Comparison of ENCODE assay signal across 16 cellular contexts in the genomic region with DNA sequence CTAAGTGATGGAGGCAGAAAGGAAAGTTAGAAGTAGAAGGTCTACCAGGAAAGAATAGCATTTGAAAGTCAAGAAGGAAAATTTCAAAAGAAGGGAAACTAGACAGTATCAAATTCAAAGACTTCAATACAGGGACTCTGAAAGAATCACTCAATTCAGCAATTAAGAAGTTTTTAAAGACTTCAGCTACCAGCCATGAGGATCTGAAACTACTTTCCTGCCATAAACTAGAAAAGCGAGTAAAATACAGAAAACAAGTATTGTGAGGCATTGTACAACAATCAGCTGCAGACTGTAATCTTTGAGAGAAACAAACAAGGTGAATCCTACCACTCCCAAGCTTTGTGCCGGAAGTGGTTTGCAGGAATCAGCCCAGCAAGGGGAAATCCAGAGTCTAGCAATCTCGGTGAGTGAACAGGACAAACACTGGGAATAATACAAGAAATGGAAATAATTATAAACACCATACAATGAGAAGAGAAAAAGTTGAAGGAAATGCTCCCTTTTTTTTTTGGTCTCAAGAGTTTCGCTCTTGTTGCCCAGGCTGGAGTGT.
DNase-seq lines count a peak whose midpoint lies in the region; ATAC-seq, FAIRE-seq and TF ChIP-seq lines count a peak whose summit lies in the region.
"Had no signal": no experiment of that assay in that cellular context is flagged by ENCODE, and none has a peak within 500 bp of the region (broad histone marks: within the 10 kb centered on the region; RNA-seq: fewer than 3 reads in every experiment).

No MANE protein-coding gene starts in this region.

- no peak overlapping the region for H3K27ac ChIP-seq in CD8-positive, alpha-beta T cell (ENCODE audit: low read depth, low read length)
- H3K27ac ChIP-seq in mucosa of rectum (ENCODE audit: low read depth in 2 of 2, low read length in 2 of 2) (peak overlapping the region; percentile 2 to 29), Peyer's patch (peak overlapping the region in 1 of 4 donors; percentile 4)
- H3K27ac ChIP-seq: BLaER1, KMS-11, SJCRH30 had no signal

- H3K27ac Mint-ChIP-seq in CD8-positive, alpha-beta T cell = peak overlapping the region; percentile 9

- POLR2A ChIA-PET in CD8-positive, alpha-beta T cell (lab: Charles Lee) = no interaction called here

- no peak for ATAC-seq in CD8-positive, alpha-beta T cell
- ATAC-seq in GM18517 (IDR thresholded peaks at IDR 0.05; ENCODE audit: unreplicated experiment) = no peak

- no peak for FAIRE-seq in bronchial epithelial cell (lab: Jason Lieb, UNC)
- FAIRE-seq: GM12892, urothelium cell line had no signal

- H3K27me3 Mint-ChIP-seq in CD8-positive, alpha-beta T cell (ENCODE audit: low read depth) = no peaks in the 10 kb centered on the region

- peaks cover 4% of the 10 kb centered on the region for H3K4me1 ChIP-seq in CD8-positive, alpha-beta T cell (ENCODE audit: insufficient read depth, low read length)
- H3K4me1 ChIP-seq in mucosa of rectum (ENCODE audit: control insufficient read depth in 2 of 2, insufficient read depth in 2 of 2, low read length in 2 of 2) = peaks cover 3 to 27% of the 10 kb centered on the region in 2 donors
- H3K4me1 ChIP-seq in Peyer's patch = peaks cover 0 to 15% (median 0%) of the 10 kb centered on the region in 4 donors

- TF ChIP-seq CTCF in CD8-positive, alpha-beta T cell (IDR thresholded peaks at IDR 0.05) = no peak
- no peak for TF ChIP-seq CTCF in bronchial epithelial cell (IDR thresholded peaks at IDR 0.05; ENCODE audit: insufficient read depth, low read length, severe bottlenecking)
- no peak for TF ChIP-seq CTCF in Peyer's patch (IDR thresholded peaks at IDR 0.05)

- DNase-seq in CD8-positive, alpha-beta T cell = no peak
- peak; percentile 50 for DNase-seq in HT-29 (ENCODE audit: low spot score)
- DNase-seq in bronchial epithelial cell (ENCODE audit: low read depth) = peak; percentile 79
- no peak for DNase-seq in stimulated activated naive CD4-positive, alpha-beta T cell treated with Interleukin-2 at 50 U/mL for 16 hours (lab: John Stamatoyannopoulos, UW)
- no peak for DNase-seq in Peyer's patch
- DNase-seq in LoVo (ENCODE audit: low spot score) = no peak
- DNase-seq: DND-41, immature natural killer cell, NCI-H2081, SJCRH30 had no signal

- intact Hi-C loops in CD8-positive, alpha-beta T cell (cut with DNase I, micrococcal nuclease) = loop anchor here in 1 of 2 experiments (10.0 kb wide), 2 partner anchors 329 to 469 kb away; no protein-coding TSS in a partner anchor

- H3K4me3 Mint-ChIP-seq in CD8-positive, alpha-beta T cell = no peak overlapping the region
- H3K4me3 Mint-ChIP-seq: immature natural killer cell had no signal

- no peaks in the 10 kb centered on the region for H3K9me3 ChIP-seq in CD8-positive, alpha-beta T cell (ENCODE audit: low read length)
- H3K9me3 ChIP-seq in mucosa of rectum (ENCODE audit: control insufficient read depth in 2 of 2, low read length in 2 of 2) = no peaks in the 10 kb centered on the region
- no peaks in the 10 kb centered on the region for H3K9me3 ChIP-seq in Peyer's patch
- H3K9me3 ChIP-seq: BLaER1, SJCRH30 had no signal

- peaks cover 6% of the 10 kb centered on the region for H3K36me3 Mint-ChIP-seq in CD8-positive, alpha-beta T cell

- no peak overlapping the region for H3K9ac ChIP-seq in mucosa of rectum (ENCODE audit: low read depth in 1 of 2, low read length in 2 of 2)
- H3K9ac ChIP-seq: BLaER1, KMS-11 had no signal

- H3K4me3 ChIP-seq in CD8-positive, alpha-beta T cell (ENCODE audit: low read depth, low read length) = no peak overlapping the region
- H3K4me3 ChIP-seq in bronchial epithelial cell (ENCODE audit: low read depth, low read length) (no peak overlapping the region), mucosa of rectum (ENCODE audit: low read length in 2 of 2) (no peak overlapping the region), Peyer's patch (no peak overlapping the region)
- H3K4me3 ChIP-seq: BLaER1, SJCRH30 had no signal

- H3K4me1 Mint-ChIP-seq in CD8-positive, alpha-beta T cell (ENCODE audit: low read depth) = peaks cover 26% of the 10 kb centered on the region

- no peak for TF ChIP-seq POLR2A in Peyer's patch (IDR thresholded peaks at IDR 0.05)

- no peaks in the 10 kb centered on the region for H3K36me3 ChIP-seq in CD8-positive, alpha-beta T cell (ENCODE audit: insufficient read depth, low read length)
- no peaks in the 10 kb centered on the region for H3K36me3 ChIP-seq in bronchial epithelial cell (ENCODE audit: control insufficient read depth, insufficient read depth, low read length)
- peaks cover 0 to 2% of the 10 kb centered on the region in 2 donors for H3K36me3 ChIP-seq in mucosa of rectum (ENCODE audit: control insufficient read depth in 2 of 2, insufficient read depth in 2 of 2, low read length in 2 of 2)
- no peaks in the 10 kb centered on the region for H3K36me3 ChIP-seq in Peyer's patch
- H3K36me3 ChIP-seq: SJCRH30 had no signal

- no peaks in the 10 kb centered on the region for H3K9me3 Mint-ChIP-seq in CD8-positive, alpha-beta T cell
- H3K9me3 Mint-ChIP-seq: immature natural killer cell had no signal

- CTCF ChIA-PET in CD8-positive, alpha-beta T cell (lab: Charles Lee) = no interaction called here

- H3K27me3 ChIP-seq in CD8-positive, alpha-beta T cell (ENCODE audit: insufficient read depth, low read length) = no peaks in the 10 kb centered on the region
- H3K27me3 ChIP-seq in bronchial epithelial cell (ENCODE audit: control insufficient read depth, insufficient read depth, low read length) (no peaks in the 10 kb centered on the region), mucosa of rectum (ENCODE audit: control insufficient read depth in 2 of 2, insufficient read depth in 2 of 2, low read length in 2 of 2) (no peaks in the 10 kb centered on the region), Peyer's patch (no peaks in the 10 kb centered on the region)
- H3K27me3 ChIP-seq: BLaER1, SJCRH30 had no signal

Comparison
In these comparisons a context has a peak if more than half of its experiments do, and no peak if none do; other contexts are left out.
1. DNase-seq: peak in HT-29 (single experiment) and bronchial epithelial cell (single experiment); none in CD8-positive, alpha-beta T cell (0 of 7), stimulated activated naive CD4-positive, alpha-beta T cell treated with Interleukin-2 at 50 U/mL for 16 hours (single experiment), Peyer's patch (0 of 3) and LoVo (single experiment).